ENCODE assay signal across 9 cellular contexts in the genomic region with DNA sequence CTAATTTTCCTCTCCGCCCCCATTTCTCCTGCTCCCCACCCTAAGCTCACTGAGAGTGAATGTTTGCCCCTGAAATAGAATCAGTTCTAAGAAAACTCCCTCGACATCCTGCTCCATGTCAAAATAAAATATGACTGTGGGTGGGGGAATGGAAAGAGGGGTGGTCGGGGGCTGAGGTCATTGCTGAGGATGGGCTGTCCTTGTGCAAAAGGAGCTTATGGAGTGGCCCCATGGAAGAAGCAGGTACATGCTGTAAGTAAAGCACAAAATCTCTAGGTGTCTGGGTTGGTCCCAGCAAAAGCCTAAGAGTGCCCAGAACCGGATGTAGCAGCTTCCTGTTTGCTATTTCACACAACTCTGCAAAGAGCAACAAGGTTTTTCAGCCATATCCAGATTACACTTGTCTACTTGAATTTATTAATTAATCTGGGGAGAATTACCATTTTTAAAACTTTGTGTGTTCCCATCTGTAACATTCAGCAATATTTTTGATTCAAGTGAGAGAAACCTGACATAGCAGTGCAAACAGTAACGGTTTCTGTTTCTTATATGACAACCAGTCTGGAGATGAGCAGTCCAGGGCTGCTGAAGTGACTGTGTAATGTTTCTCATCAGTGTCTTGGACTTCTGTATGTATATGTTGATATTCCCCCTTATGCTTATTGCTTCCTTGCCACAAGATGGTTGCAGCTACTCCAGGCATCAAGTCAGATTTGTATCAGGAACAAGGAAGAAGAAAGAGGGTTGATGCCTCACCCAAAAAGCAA. TPM values are rescaled to one million over a fixed set of nuclear protein-coding genes. Genes with fewer than 3 reads are reported as not detected.
DNase-seq lines count a peak whose midpoint lies in the region; ATAC-seq lines count a peak whose summit lies in the region.
"Had no signal": no experiment of that assay in that cellular context is flagged by ENCODE, and none has a peak within 500 bp of the region (broad histone marks: within the 10 kb centered on the region; RNA-seq: fewer than 3 reads in every experiment).

No MANE protein-coding gene starts in this region.

- H3K9me3 ChIP-seq in thymus (ENCODE audit: control insufficient read depth) = no peaks in the 10 kb centered on the region

- H3K4me1 ChIP-seq in thymus (ENCODE audit: control insufficient read depth, insufficient read depth, low read length) = peaks cover 24% of the 10 kb centered on the region

- H3K36me3 ChIP-seq in thymus (ENCODE audit: control insufficient read depth, insufficient read depth) = no peaks in the 10 kb centered on the region

- peak; percentile 53 for ATAC-seq in HG03280 (IDR thresholded peaks at IDR 0.05; ENCODE audit: unreplicated experiment)

- peak overlapping the region; percentile 31 for H3K4me3 ChIP-seq in thymus (ENCODE audit: low read length)

- H3K27ac ChIP-seq in thymus (ENCODE audit: low read depth) = peak overlapping the region; percentile 88

- DNase-seq in stimulated activated CD4-positive, alpha-beta T cell treated with anti-CD3 and anti-CD28 coated beads, Interleukin-15, amount 100 ng/mL, for 24 hours = peak; percentile 64
- DNase-seq in stimulated activated CD4-positive, alpha-beta T cell treated with anti-CD3 and anti-CD28 coated beads, Interleukin-4, amount 100 ng/mL, for 1 hour = no peak
- DNase-seq in activated CD8-positive, alpha-beta memory T cell treated with anti-CD3 and anti-CD28 coated beads, Interleukin-2, amount 50 U/mL, for 48 hours = peak; percentile 74
- DNase-seq in occipital lobe (lab: John Stamatoyannopoulos, UW) (no peak), NCI-H128 (lab: John Stamatoyannopoulos, UW; ENCODE audit: unreplicated experiment) (no peak), DMS 273 (lab: John Stamatoyannopoulos, UW; ENCODE audit: unreplicated experiment) (no peak)

- 6% methylated on average over 5 of the region's 5 CpGs for whole genome bisulfite sequencing in thymus

- H3K27me3 ChIP-seq in thymus (ENCODE audit: control insufficient read depth, insufficient read depth) = no peaks in the 10 kb centered on the region

RNA-seq across cellular contexts. Expression of a gene that starts 40.4 kb away (rescaled TPM):
- polyA plus RNA-seq in thymus = 7.0 TPM
- total RNA-seq in occipital lobe = not detected
- total RNA-seq: lung microvascular endothelial cell had no signal

Comparison
In these comparisons a context has a peak if more than half of its experiments do, and no peak if none do; other contexts are left out.
1. DNase-seq: peak in stimulated activated CD4-positive, alpha-beta T cell treated with anti-CD3 and anti-CD28 coated beads, Interleukin-15, amount 100 ng/mL, for 24 hours (single experiment) and activated CD8-positive, alpha-beta memory T cell treated with anti-CD3 and anti-CD28 coated beads, Interleukin-2, amount 50 U/mL, for 48 hours (single experiment); none in stimulated activated CD4-positive, alpha-beta T cell treated with anti-CD3 and anti-CD28 coated beads, Interleukin-4, amount 100 ng/mL, for 1 hour (single experiment), occipital lobe (single experiment), NCI-H128 (single experiment) and DMS 273 (single experiment).